8 cellular contexts compared by ENCODE assay signal in the genomic region with DNA sequence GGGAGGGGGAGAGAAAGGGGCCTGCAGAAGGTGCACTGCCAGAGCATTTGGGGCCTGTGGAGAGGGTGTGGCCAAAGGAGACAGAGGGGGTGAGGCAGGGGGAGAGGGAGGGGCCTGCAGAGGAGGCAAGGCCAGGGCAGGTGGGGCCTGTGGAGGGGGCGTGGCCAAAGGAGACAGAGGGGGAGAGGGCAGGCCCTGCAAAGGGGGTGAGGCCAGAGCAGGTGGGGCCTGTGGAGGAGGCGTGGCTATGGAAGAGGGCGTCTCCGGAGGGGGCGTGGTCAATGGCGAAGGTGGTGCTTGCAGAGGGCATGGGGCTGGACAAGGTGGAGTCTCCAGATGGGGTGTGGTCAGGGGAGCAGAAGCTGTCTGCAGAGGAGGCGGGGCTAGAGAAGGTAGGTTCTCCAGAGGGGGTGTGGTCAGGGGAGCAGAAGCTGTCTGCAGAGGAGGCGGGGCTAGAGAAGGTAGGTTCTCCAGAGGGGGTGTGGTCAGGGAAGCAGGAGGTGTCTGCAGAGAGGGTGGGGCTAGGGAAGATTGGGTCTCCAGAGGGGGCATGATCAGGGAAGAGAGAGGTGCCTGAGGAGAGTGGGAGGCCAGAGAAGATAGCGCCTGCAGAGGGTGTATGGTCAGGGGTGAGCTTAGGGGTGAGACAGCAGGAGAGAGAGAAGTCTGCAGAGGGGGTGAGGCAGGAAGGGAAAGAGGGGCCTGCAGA. TPM values are rescaled to one million over a fixed set of nuclear protein-coding genes. Genes with fewer than 3 reads are reported as not detected.
DNase-seq lines count a peak whose midpoint lies in the region; TF ChIP-seq lines count a peak whose summit lies in the region.

No MANE protein-coding gene starts in this region.

- peaks cover 2% of the 10 kb centered on the region for H3K36me3 Mint-ChIP-seq in activated naive CD4-positive, alpha-beta T cell treated with anti-CD3 and anti-CD28 coated beads, Interleukin-2, amount 10 ng/mL, durations not matched to agents 7 days and 5 days

- no peaks in the 10 kb centered on the region for H3K9me3 ChIP-seq in BLaER1 treated with 17β-estradiol and CSF1 and Interleukin-3, amounts not matched to agents 10 nM and 100 nM (replicated peaks in 1 of 11)
- H3K9me3 ChIP-seq in PC-9 (ENCODE audit: insufficient read depth, low read depth) (no peaks in the 10 kb centered on the region), stomach (no peaks in the 10 kb centered on the region), spleen (peaks cover 0 to 3% (median 0%) of the 10 kb centered on the region in 8 donors)

- no peak overlapping the region; a peak in 1 of 20 replicates for H3K4me3 ChIP-seq in BLaER1 treated with 17β-estradiol and CSF1 and Interleukin-3, amounts not matched to agents 10 nM and 100 nM
- H3K4me3 ChIP-seq in PC-9 (peak overlapping the region; percentile 54; the same call in 1 of the 2 replicates), stomach (no peak overlapping the region), spleen (no peak overlapping the region)

- H3K27me3 ChIP-seq in BLaER1 treated with 17β-estradiol and CSF1 and Interleukin-3, amounts not matched to agents 10 nM and 100 nM: peaks cover 0 to 31% (median 2%) of the 10 kb centered on the region in 11 experiments; a peak in 11 of 22 replicates
- no peaks in the 10 kb centered on the region for H3K27me3 ChIP-seq in PC-9 (ENCODE audit: insufficient read depth, low read depth)
- H3K27me3 ChIP-seq in stomach: peaks cover 8 to 81% (median 56%) of the 10 kb centered on the region in 3 donors
- H3K27me3 ChIP-seq in spleen (replicated peaks in 1 of 7): peaks cover 2 to 88% (median 39%) of the 10 kb centered on the region in 7 donors

- no peak overlapping the region for H2AFZ ChIP-seq in PC-9

- no peak overlapping the region for H3K27ac Mint-ChIP-seq in activated naive CD4-positive, alpha-beta T cell treated with anti-CD3 and anti-CD28 coated beads, Interleukin-2, amount 10 ng/mL, durations not matched to agents 7 days and 5 days

- H3K9me2 ChIP-seq in PC-9 (ENCODE audit: insufficient read depth): no peaks in the 10 kb centered on the region

- no peak for TF ChIP-seq POLR2A in stomach (IDR thresholded peaks at IDR 0.05)
- no peak for TF ChIP-seq POLR2A in spleen (IDR thresholded peaks at IDR 0.05)

- peaks cover 82% of the 10 kb centered on the region for H3K27me3 Mint-ChIP-seq in activated naive CD4-positive, alpha-beta T cell treated with anti-CD3 and anti-CD28 coated beads, Interleukin-2, amount 10 ng/mL, durations not matched to agents 7 days and 5 days

- H3K36me3 ChIP-seq in BLaER1 treated with 17β-estradiol and CSF1 and Interleukin-3, amounts not matched to agents 10 nM and 100 nM: no peaks in the 10 kb centered on the region
- H3K36me3 ChIP-seq in PC-9 (ENCODE audit: low read depth) (no peaks in the 10 kb centered on the region), stomach (no peaks in the 10 kb centered on the region), spleen (no peaks in the 10 kb centered on the region)

- peaks cover 47% of the 10 kb centered on the region for H3K4me1 Mint-ChIP-seq in activated naive CD4-positive, alpha-beta T cell treated with anti-CD3 and anti-CD28 coated beads, Interleukin-2, amount 10 ng/mL, durations not matched to agents 7 days and 5 days

- H3K4me2 ChIP-seq in BLaER1 treated with 17β-estradiol and CSF1 and Interleukin-3, amounts not matched to agents 10 nM and 100 nM: peak overlapping the region; percentile 69 to 99 (median 96)
- peak overlapping the region; percentile 84 for H3K4me2 ChIP-seq in PC-9

- peaks cover 51 to 73% (median 70%) of the 10 kb centered on the region in 10 experiments for H3K4me1 ChIP-seq in BLaER1 treated with 17β-estradiol and CSF1 and Interleukin-3, amounts not matched to agents 10 nM and 100 nM
- H3K4me1 ChIP-seq in PC-9 (replicated peaks; ENCODE audit: insufficient read depth) (peaks cover 29% of the 10 kb centered on the region), stomach (peaks cover 46 to 71% (median 65%) of the 10 kb centered on the region in 4 donors), spleen (peaks cover 10 to 67% (median 59%) of the 10 kb centered on the region in 6 donors)

- H3K79me2 ChIP-seq in PC-9 (ENCODE audit: low read depth): no peaks in the 10 kb centered on the region

- POLR2A ChIA-PET in PC-9 (lab: Charles Lee; ENCODE audit: unreplicated experiment): interaction anchor here (0.6 to 0.8 kb wide), 3 partner anchors 331 to 720 kb away, joined by 7 to 32 read pairs (median 18); no protein-coding TSS in a partner anchor

- H3K4me3 Mint-ChIP-seq in activated naive CD4-positive, alpha-beta T cell treated with anti-CD3 and anti-CD28 coated beads, Interleukin-2, amount 10 ng/mL, durations not matched to agents 7 days and 5 days: peak overlapping the region; percentile 35

- no peak for TF ChIP-seq EP300 in stomach (IDR thresholded peaks at IDR 0.05)

- H3K9ac ChIP-seq in BLaER1 treated with 17β-estradiol and CSF1 and Interleukin-3, amounts not matched to agents 10 nM and 100 nM: no peak overlapping the region

- peaks cover 41% of the 10 kb centered on the region for H3F3A ChIP-seq in PC-9 (ENCODE audit: insufficient read depth, low read depth)

- intact Hi-C loops in PC-9 (cut with micrococcal nuclease; ENCODE audit: unreplicated experiment) (loop anchor here (2.0 kb wide), 1 partner anchor 50 kb away; the partner anchor contains the start of gene SNAPC2), stomach (cut with DNase I; ENCODE audit: low total_unique reads) (no loop called here), spleen (cut with DNase I; ENCODE audit: low total_unique reads) (no loop called here)

- H4K20me1 ChIP-seq in BLaER1 treated with 17β-estradiol and CSF1 and Interleukin-3, amounts not matched to agents 10 nM and 100 nM: peaks cover 0 to 47% (median 14%) of the 10 kb centered on the region in 11 experiments; a peak in 12 of 22 replicates
- no peaks in the 10 kb centered on the region for H4K20me1 ChIP-seq in PC-9 (ENCODE audit: insufficient read depth)

- DNase-seq in GOT3 (lab: John Stamatoyannopoulos, UW) (peak; percentile 21), PC-9 (peak; percentile 91 to 92), iPS-NIHi7 (ENCODE audit: extremely low spot score) (peak; percentile 66), stomach (peak; percentile 60), spleen (no peak), DMS79 (lab: John Stamatoyannopoulos, UW) (no peak)
- peak; percentile 66 for DNase-seq in activated naive CD4-positive, alpha-beta T cell treated with anti-CD3 and anti-CD28 coated beads, Interleukin-2, amount 10 ng/mL, durations not matched to agents 7 days and 5 days

- H3K27ac ChIP-seq in BLaER1 treated with 17β-estradiol and CSF1 and Interleukin-3, amounts not matched to agents 10 nM and 100 nM: no peak overlapping the region
- peak overlapping the region; percentile 71 for H3K27ac ChIP-seq in PC-9
- H3K27ac ChIP-seq in stomach: peak overlapping the region in 4 of 5 donors; percentile 27 to 82 (median 66)
- H3K27ac ChIP-seq in spleen: no peak overlapping the region

- BruUV-seq in PC-9 (replicated peaks; lab: Mats Ljungman, UMichigan): TSS peak; percentile 18

- CTCF ChIA-PET in PC-9 (lab: Charles Lee): interaction anchor here (0.7 kb wide), 1 partner anchor 9 kb away, joined by 4 read pairs; no protein-coding TSS in a partner anchor
- CTCF ChIA-PET in activated naive CD4-positive, alpha-beta T cell treated with anti-CD3 and anti-CD28 coated beads, Interleukin-2, amount 10 ng/mL, durations not matched to agents 7 days and 5 days (lab: Charles Lee): interaction anchor here (0.6 kb wide), 1 partner anchor 13 kb away, joined by 3 read pairs; no protein-coding TSS in a partner anchor

- WGBS in stomach, 5 donors: 41 to 56% (median 47%) methylated on average over 9 of the region's 9 CpGs
- 44 to 68% (median 53%) methylated on average over 9 of the region's 9 CpGs for WGBS in spleen, 5 donors

- TF ChIP-seq CTCF in PC-9 (conservative IDR thresholded peaks at IDR 0.05) (no peak), stomach (IDR thresholded peaks at IDR 0.05) (no peak), spleen (IDR thresholded peaks at IDR 0.05 in 8 of 11, conservative IDR thresholded peaks at IDR 0.05 in 3 of 11) (no peak)

- H3K9me3 Mint-ChIP-seq in activated naive CD4-positive, alpha-beta T cell treated with anti-CD3 and anti-CD28 coated beads, Interleukin-2, amount 10 ng/mL, durations not matched to agents 7 days and 5 days: no peaks in the 10 kb centered on the region

RNA-seq across cellular contexts. Expression of gene PRR36, which starts 3.5 kb away (rescaled TPM):
- total RNA-seq in PC-9 (2021): 12.9 and 20.3 TPM in 2 replicates
- under 1 TPM in 1 of 5 donors, not detected in 4; 0.18 TPM for total RNA-seq in stomach
- polyA plus RNA-seq in stomach: under 1 TPM; 0.45 to 0.61 (median 0.50) TPM
- under 1 TPM in 4 of 7 donors, not detected in 3; 0.09 to 0.43 (median 0.21) TPM for total RNA-seq in spleen
- polyA plus RNA-seq in spleen: under 1 TPM; 0.02 to 0.06 (median 0.06) TPM

RNA-seq across cellular contexts. Expression of gene LRRC8E, which starts 17.6 kb away (rescaled TPM):
- total RNA-seq in PC-9 (2021): 24.1 and 24.4 TPM in 2 replicates
- total RNA-seq in stomach: 10 to 100 TPM in 1 of 5 donors, 1 to 10 TPM in 2, under 1 TPM in 1, not detected in 1; 0.58 to 12.5 (median 2.5) TPM
- polyA plus RNA-seq in stomach: 1 to 10 TPM in 2 of 3 donors, under 1 TPM in 1; 0.93 to 2.1 (median 1.7) TPM
- under 1 TPM in 1 of 7 donors, not detected in 6; 0.37 TPM for total RNA-seq in spleen
- under 1 TPM in 1 of 3 donors, not detected in 2; 0.08 TPM for polyA plus RNA-seq in spleen

RNA-seq across cellular contexts. Expression of gene MAP2K7, which starts 33.0 kb away (rescaled TPM):
- total RNA-seq in PC-9 (2021) (52.4 and 54.0 TPM in 2 replicates), stomach (10 to 100 TPM in 4 of 5 donors, 1 to 10 TPM in 1; 4.1 to 52.2 (median 11.0) TPM), spleen (10 to 100 TPM; 19.5 to 41.3 (median 32.9) TPM)
- polyA plus RNA-seq in stomach (10 to 100 TPM; 13.5 to 27.5 (median 15.9) TPM), spleen (10 to 100 TPM; 12.4 to 44.3 (median 18.9) TPM)

RNA-seq across cellular contexts. Expression of gene EVI5L, which starts 40.7 kb away (rescaled TPM):
- total RNA-seq in PC-9 (2021) (13.1 and 19.2 TPM in 2 replicates), stomach (10 to 100 TPM in 2 of 5 donors, 1 to 10 TPM in 3; 4.9 to 31.6 (median 9.3) TPM), spleen (10 to 100 TPM in 5 of 7 donors, 1 to 10 TPM in 2; 8.6 to 22.8 (median 13.8) TPM)
- polyA plus RNA-seq in stomach (1 to 10 TPM; 5.1 to 8.2 (median 7.8) TPM), spleen (1 to 10 TPM; 3.7 to 9.3 (median 3.7) TPM)

RNA-seq across cellular contexts. Expression of gene TGFBR3L, which starts 43.9 kb away (rescaled TPM):
- total RNA-seq in PC-9 (2021): 2.0 and 2.3 TPM in 2 replicates
- total RNA-seq in stomach: not detected
- polyA plus RNA-seq in stomach: 1 to 10 TPM in 1 of 3 donors, not detected in 2; 1.5 TPM
- total RNA-seq in spleen: not detected
- under 1 TPM in 1 of 3 donors, not detected in 2; 0.11 TPM for polyA plus RNA-seq in spleen

Comparison
In these comparisons a context has a peak if more than half of its experiments do, and no peak if none do; other contexts are left out.
1. H3K27ac ChIP-seq: peak in PC-9 (single experiment) and stomach (4 of 5); none in BLaER1 treated with 17β-estradiol and CSF1 and Interleukin-3, amounts not matched to agents 10 nM and 100 nM (0 of 11) and spleen (0 of 8).
2. DNase-seq: peak in GOT3 (single experiment), PC-9 (2 of 2), activated naive CD4-positive, alpha-beta T cell treated with anti-CD3 and anti-CD28 coated beads, Interleukin-2, amount 10 ng/mL, durations not matched to agents 7 days and 5 days (single experiment), iPS-NIHi7 (single experiment) and stomach (single experiment); none in spleen (single experiment) and DMS79 (single experiment).